In the genomic region with DNA sequence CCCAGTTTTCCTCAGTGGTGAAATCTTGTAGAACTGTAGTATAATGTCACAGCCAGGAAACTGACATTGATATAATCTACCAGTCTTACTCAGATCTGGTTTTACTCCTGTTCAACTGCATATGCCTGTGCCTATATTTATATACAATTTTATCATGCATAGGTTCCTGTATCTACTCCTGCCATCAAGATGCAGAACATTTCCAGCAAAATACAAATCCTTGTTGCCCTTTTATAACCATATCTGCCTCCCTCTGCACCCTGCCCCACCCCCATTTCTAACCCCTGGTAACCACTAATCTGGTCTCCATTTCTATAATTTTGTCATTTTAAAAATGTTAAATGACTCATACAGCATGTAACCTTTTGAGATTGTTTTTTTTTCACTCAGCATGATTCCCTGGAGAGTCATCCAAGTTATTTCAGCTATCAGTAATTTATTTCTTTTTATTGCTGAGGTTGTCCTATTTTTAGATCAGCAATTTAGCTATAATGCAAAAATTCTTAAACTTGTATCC, we compare ENCODE assay signal across 1 cellular context.
A peak's percentile ranks its signal among the peaks of the same experiment; 100 is the strongest.
TF ChIP-seq lines count a peak whose summit lies in the region.

No MANE protein-coding gene starts in this region.

TF ChIP-seq in HepG2, 621 proteins besides CTCF, POLR2A, EP300 and RAD21:
- peak; percentile 15 to 61; a peak in 2 of 4 replicates for TF ChIP-seq MAFK (conservative IDR thresholded peaks at IDR 0.05 in 1 of 2, IDR thresholded peaks at IDR 0.05 in 1 of 2; ENCODE audit: low read length in 2 of 2)
- TF ChIP-seq MTA3 (CRISPR knock-in tag; IDR thresholded peaks at IDR 0.05), result no peak
- TF ChIP-seq MAFF (IDR thresholded peaks at IDR 0.05; ENCODE audit: low read depth, low read length), result peak; percentile 40; the same call in 1 of the 2 replicates
